Comparison of ENCODE assay signal across 26 cellular contexts in the genomic region with DNA sequence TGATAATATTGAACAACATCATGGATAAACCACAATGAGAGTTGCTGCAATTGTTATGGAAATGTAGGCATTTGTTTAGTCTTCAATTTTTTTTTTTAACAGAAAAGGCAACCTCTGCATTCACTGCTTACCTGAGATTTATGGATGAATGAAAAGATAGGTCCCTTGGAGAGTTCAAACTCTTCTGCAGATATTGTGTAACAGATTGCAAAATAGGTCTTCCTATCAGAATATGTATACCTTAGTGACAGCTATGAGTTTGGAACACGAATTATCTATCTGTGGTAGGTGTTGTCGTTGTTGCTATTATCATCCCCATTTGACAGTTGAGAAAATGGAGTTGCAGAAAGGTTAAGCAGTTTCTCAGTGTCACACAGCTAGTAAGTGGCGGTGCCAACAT. TPM values are rescaled to one million over a fixed set of nuclear protein-coding genes. Genes with fewer than 3 reads are reported as not detected.
"Had no signal": no experiment of that assay in that cellular context is flagged by ENCODE, and none has a peak within 500 bp of the region (broad histone marks: within the 10 kb centered on the region; RNA-seq: fewer than 3 reads in every experiment).

No MANE protein-coding gene starts in this region.

- H3K27ac Mint-ChIP-seq: activated CD8-positive, alpha-beta T cell treated with anti-CD3 and anti-CD28 coated beads for 36 hours; activated naive CD8-positive, alpha-beta T cell treated with anti-CD3 and anti-CD28 coated beads, Interleukin-2, amount 10 ng/mL, durations not matched to agents 7 days and 5 days; T-helper 1 cell treated with Interleukin-12 subunit alpha and Interleukin-12 subunit beta and Interleukin-4 antibody, amounts not matched to agents 30 μg/mL and 1 μg/mL, for 36 hours had no signal

- H3K4me1 ChIP-seq: breast epithelium, Peyer's patch, SJCRH30 had no signal

- H3K9me3 ChIP-seq: adrenal gland, breast epithelium, Peyer's patch, SJCRH30 had no signal

- H3K4me3 Mint-ChIP-seq: activated CD8-positive, alpha-beta T cell treated with anti-CD3 and anti-CD28 coated beads for 36 hours; activated naive CD8-positive, alpha-beta T cell treated with anti-CD3 and anti-CD28 coated beads, Interleukin-2, amount 10 ng/mL, durations not matched to agents 7 days and 5 days; T-helper 1 cell treated with Interleukin-12 subunit alpha and Interleukin-12 subunit beta and Interleukin-4 antibody, amounts not matched to agents 30 μg/mL and 1 μg/mL, for 36 hours had no signal

- H3K27me3 ChIP-seq: adrenal gland, breast epithelium, Peyer's patch, SJCRH30 had no signal

- ATAC-seq: activated CD4-positive, CD25-positive, alpha-beta regulatory T cell treated with anti-CD3 and anti-CD28 coated beads, Interleukin-2, amount 50 U/mL, for 24 hours; activated CD8-positive, alpha-beta T cell treated with anti-CD3 and anti-CD28 coated beads for 36 hours; SK-N-SH treated with all-trans-retinoic acid at 6 μM for 48 hours had no signal

- H3K36me3 ChIP-seq: adrenal gland, breast epithelium, Peyer's patch, SJCRH30 had no signal

- DNase-seq: activated CD4-positive, alpha-beta T cell treated with anti-CD3 and anti-CD28 coated beads for 4 hours; activated CD8-positive, alpha-beta memory T cell treated with anti-CD3 and anti-CD28 coated beads, Interleukin-2, amount 50 U/mL, for 48 hours; activated CD8-positive, alpha-beta T cell treated with anti-CD3 and anti-CD28 coated beads for 36 hours; activated naive CD4-positive, alpha-beta T cell treated with anti-CD3 and anti-CD28 coated beads, Interleukin-2, amount 50 U/mL, for 16 hours; activated naive CD8-positive, alpha-beta T cell treated with anti-CD3 and anti-CD28 coated beads, Interleukin-2, amount 10 ng/mL, durations not matched to agents 7 days and 5 days; activated T-cell treated with anti-CD3 and anti-CD28 coated beads, Interleukin-2, amount 50 U/mL, for 1 hour; adrenal gland; Kasumi-1; KBM-7; NCI-H1048; NCI-H146; NCI-H1930; NCI-H2171; NCI-H226; NCI-H526 treated with DMSO at 0.1 percent for 48 hours; NCI-H82; Peyer's patch; Right ventricle myocardium superior; SJCRH30; SW 1271 had no signal

- H3K4me1 Mint-ChIP-seq: activated naive CD8-positive, alpha-beta T cell treated with anti-CD3 and anti-CD28 coated beads, Interleukin-2, amount 10 ng/mL, durations not matched to agents 7 days and 5 days had no signal

- H3K27ac ChIP-seq: adrenal gland, Peyer's patch, RWPE1, SJCRH30 had no signal

- H3K9me3 Mint-ChIP-seq: activated CD8-positive, alpha-beta T cell treated with anti-CD3 and anti-CD28 coated beads for 36 hours; activated naive CD8-positive, alpha-beta T cell treated with anti-CD3 and anti-CD28 coated beads, Interleukin-2, amount 10 ng/mL, durations not matched to agents 7 days and 5 days; T-helper 1 cell treated with Interleukin-12 subunit alpha and Interleukin-12 subunit beta and Interleukin-4 antibody, amounts not matched to agents 30 μg/mL and 1 μg/mL, for 36 hours had no signal

- H3K4me3 ChIP-seq: adrenal gland, breast epithelium, Peyer's patch, SJCRH30 had no signal

- H3K36me3 Mint-ChIP-seq: activated naive CD8-positive, alpha-beta T cell treated with anti-CD3 and anti-CD28 coated beads, Interleukin-2, amount 10 ng/mL, durations not matched to agents 7 days and 5 days had no signal

RNA-seq across cellular contexts. Expression of a gene that starts 1.2 kb away (rescaled TPM):
- total RNA-seq: activated CD8-positive, alpha-beta T cell treated with anti-CD3 and anti-CD28 coated beads for 36 hours; activated naive CD8-positive, alpha-beta T cell treated with anti-CD3 and anti-CD28 coated beads, Interleukin-2, amount 10 ng/mL, durations not matched to agents 7 days and 5 days; NCI-H460; Right ventricle myocardium superior; SJCRH30 had no signal
